20 cellular contexts compared by ENCODE assay signal in genomic region chr11:119664701-119665420, GRCh38.
"Had no signal": no experiment of that assay in that cellular context is flagged by ENCODE, and none has a peak within 500 bp of the region (broad histone marks: within the 10 kb centered on the region; RNA-seq: fewer than 3 reads in every experiment).

No MANE protein-coding gene starts in this region.

- H3K9me3 ChIP-seq: left lung, lower lobe of right lung, psoas muscle, thoracic aorta, tibial artery, upper lobe of right lung had no signal

- DNase-seq: kidney glomerular epithelial cell; left lung; lower lobe of right lung; mammary epithelial cell; mesenchymal stem cell; naive B cell; natural killer cell; psoas muscle; stimulated activated CD4-positive, alpha-beta T cell treated with anti-CD3 and anti-CD28 coated beads, Interleukin-1b, Interleukin-23, amount 100 ng/mL, for 48 hours; stimulated activated CD4-positive, alpha-beta T cell treated with anti-CD3 and anti-CD28 coated beads, Interleukin-2, amount 100 ng/mL, for 48 hours; stimulated activated CD4-positive, alpha-beta T cell treated with anti-CD3 and anti-CD28 coated beads, Interleukin-4, amount 100 ng/mL, for 4 hours; stimulated activated CD8-positive, alpha-beta memory T cell treated with anti-CD3 and anti-CD28 coated beads, Interleukin-4, amount 100 ng/mL, for 48 hours; stimulated activated naive CD4-positive, alpha-beta T cell treated with Interleukin-2 at 50 U/mL for 16 hours; stimulated activated naive CD8-positive, alpha-beta T cell treated with anti-CD3 and anti-CD28 coated beads, Interleukin-15, amount 100 ng/mL, for 72 hours; tibial artery; trophoblast cell; upper lobe of right lung had no signal

- H3K36me3 ChIP-seq: lower lobe of right lung, thoracic aorta, upper lobe of right lung had no signal

- H3K9ac ChIP-seq: parathyroid adenoma had no signal

- H2AFZ ChIP-seq: parathyroid adenoma had no signal

- H3K27ac ChIP-seq: left lung, lower lobe of right lung, parathyroid adenoma, psoas muscle, thoracic aorta, tibial artery, upper lobe of right lung had no signal

- H3K4me2 ChIP-seq: smooth muscle cell had no signal

- H3K4me3 ChIP-seq: left lung, lower lobe of right lung, psoas muscle, smooth muscle cell, thoracic aorta, tibial artery, upper lobe of right lung had no signal

- H3K27me3 ChIP-seq: left lung, tibial artery, upper lobe of right lung had no signal

- H3K4me1 ChIP-seq: lower lobe of right lung, parathyroid adenoma, upper lobe of right lung had no signal
